ENCODE assay signal across 18 cellular contexts in genomic region chr13:29480893-29481525, GRCh38.
"Had no signal": no experiment of that assay in that cellular context is flagged by ENCODE, and none has a peak within 500 bp of the region (broad histone marks: within the 10 kb centered on the region; RNA-seq: fewer than 3 reads in every experiment).

No MANE protein-coding gene starts in this region.

- DNase-seq: activated CD4-positive, alpha-beta T cell treated with anti-CD3 and anti-CD28 coated beads, Interleukin-2, amount 10 ng/mL, durations not matched to agents 24 days and 14 days; activated CD4-positive, CD25-positive, alpha-beta regulatory T cell; activated CD8-positive, alpha-beta memory T cell treated with anti-CD3 and anti-CD28 coated beads, Interleukin-2, amount 50 U/mL, for 4 hours; activated CD8-positive, alpha-beta T cell treated with anti-CD3 and anti-CD28 coated beads, Interleukin-2, amount 10 ng/mL, durations not matched to agents 7 days and 5 days; activated effector memory CD4-positive, alpha-beta T cell treated with anti-CD3 and anti-CD28 coated beads, Interleukin-2, amount 50 U/mL, for 16 hours; activated T-cell treated with anti-CD3 and anti-CD28 coated beads, Interleukin-2, amount 50 U/mL, for 48 hours; adrenal gland; cortex of kidney; effector CD4-positive, alpha-beta T cell; esophagus squamous epithelium; kidney glomerular epithelial cell; lower lobe of right lung; midbrain; psoas muscle; stomach had no signal

- H3K36me3 Mint-ChIP-seq: activated naive CD4-positive, alpha-beta T cell treated with anti-CD3 and anti-CD28 coated beads, Interleukin-2, amount 50 U/mL, for 24 hours had no signal

- H3K27ac Mint-ChIP-seq: activated CD4-positive, alpha-beta T cell treated with anti-CD3 and anti-CD28 coated beads, Interleukin-2, amount 10 ng/mL, durations not matched to agents 24 days and 14 days; activated CD8-positive, alpha-beta T cell treated with anti-CD3 and anti-CD28 coated beads, Interleukin-2, amount 10 ng/mL, durations not matched to agents 7 days and 5 days; activated naive CD4-positive, alpha-beta T cell treated with anti-CD3 and anti-CD28 coated beads, Interleukin-2, amount 50 U/mL, for 24 hours; T-helper 2 cell treated with Interferon-gamma antibody and Interleukin-4, amounts not matched to agents 5 μg/mL and 100 μg/mL, for 36 hours had no signal

- H3K4me1 Mint-ChIP-seq: activated CD4-positive, alpha-beta T cell treated with anti-CD3 and anti-CD28 coated beads, Interleukin-2, amount 10 ng/mL, durations not matched to agents 24 days and 14 days; activated naive CD4-positive, alpha-beta T cell treated with anti-CD3 and anti-CD28 coated beads, Interleukin-2, amount 50 U/mL, for 24 hours had no signal

- H3K9me3 Mint-ChIP-seq: activated CD4-positive, alpha-beta T cell treated with anti-CD3 and anti-CD28 coated beads, Interleukin-2, amount 10 ng/mL, durations not matched to agents 24 days and 14 days; activated naive CD4-positive, alpha-beta T cell treated with anti-CD3 and anti-CD28 coated beads, Interleukin-2, amount 50 U/mL, for 24 hours; T-helper 2 cell treated with Interferon-gamma antibody and Interleukin-4, amounts not matched to agents 5 μg/mL and 100 μg/mL, for 36 hours had no signal

- H3K4me3 Mint-ChIP-seq: activated CD4-positive, alpha-beta T cell treated with anti-CD3 and anti-CD28 coated beads, Interleukin-2, amount 10 ng/mL, durations not matched to agents 24 days and 14 days; activated CD8-positive, alpha-beta T cell treated with anti-CD3 and anti-CD28 coated beads, Interleukin-2, amount 10 ng/mL, durations not matched to agents 7 days and 5 days; activated naive CD4-positive, alpha-beta T cell treated with anti-CD3 and anti-CD28 coated beads, Interleukin-2, amount 50 U/mL, for 24 hours; T-helper 2 cell treated with Interferon-gamma antibody and Interleukin-4, amounts not matched to agents 5 μg/mL and 100 μg/mL, for 36 hours had no signal

- ATAC-seq: activated CD8-positive, alpha-beta T cell treated with anti-CD3 and anti-CD28 coated beads, Interleukin-2, amount 10 ng/mL, durations not matched to agents 7 days and 5 days; lower lobe of right lung; psoas muscle; sciatic nerve had no signal
